In the genomic region with DNA sequence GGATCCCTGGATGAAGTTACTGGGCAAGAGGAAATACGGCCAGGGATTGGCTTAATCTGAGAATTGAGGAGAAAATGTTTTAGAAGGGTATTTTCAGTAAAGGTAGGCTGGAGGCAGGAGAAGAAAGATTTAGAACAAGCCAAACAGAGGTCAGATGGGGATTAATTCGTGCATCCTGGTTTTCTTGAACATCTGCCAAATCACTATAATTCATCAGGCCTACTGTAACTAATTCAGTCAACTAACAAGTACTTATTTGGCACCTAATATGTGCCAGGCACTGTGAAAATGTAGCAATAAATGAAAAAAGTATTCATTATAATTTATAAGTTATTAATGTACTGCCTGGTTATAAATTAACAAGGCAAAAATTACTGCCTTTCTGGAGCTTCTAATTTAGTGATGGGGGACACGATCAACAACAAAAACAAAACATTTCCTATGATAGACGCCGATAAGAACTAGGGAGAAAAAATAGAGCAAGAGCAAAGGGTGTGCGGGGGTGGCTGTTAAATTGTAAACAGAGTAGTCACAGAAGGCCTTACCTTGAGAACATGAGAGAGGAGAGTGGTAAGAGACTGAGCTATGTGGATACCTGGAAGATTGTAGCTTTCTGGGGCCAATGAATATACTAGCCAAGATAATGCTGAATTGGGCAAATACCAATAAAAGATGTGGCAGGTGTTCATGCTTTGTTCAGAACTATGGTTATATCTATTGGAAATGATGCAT, we compare ENCODE assay signal across 16 cellular contexts. TPM values are rescaled to one million over a fixed set of nuclear protein-coding genes. Genes with fewer than 3 reads are reported as not detected.
DNase-seq lines count a peak whose midpoint lies in the region; ATAC-seq, FAIRE-seq and TF ChIP-seq lines count a peak whose summit lies in the region.
"Had no signal": no experiment of that assay in that cellular context is flagged by ENCODE, and none has a peak within 500 bp of the region (broad histone marks: within the 10 kb centered on the region; RNA-seq: fewer than 3 reads in every experiment).

No MANE protein-coding gene starts in this region.

- no peak for ATAC-seq in central memory CD8-positive, alpha-beta T cell (replicated peaks; ENCODE audit: extremely low read depth, poor library complexity, severe bottlenecking)
- ATAC-seq in naive thymus-derived CD8-positive, alpha-beta T cell, result peak in 1 of 2 donors; percentile 40
- no peak for ATAC-seq in GM21825 (IDR thresholded peaks at IDR 0.05; ENCODE audit: unreplicated experiment)
- ATAC-seq: natural killer cell had no signal

- TF ChIP-seq POLR2A in H54 (IDR thresholded peaks at IDR 0.05; ENCODE audit: low read depth, low read length), result no peak

- peaks cover 2% of the 10 kb centered on the region for H3K36me3 Mint-ChIP-seq in central memory CD8-positive, alpha-beta T cell (ENCODE audit: insufficient read depth)
- H3K36me3 Mint-ChIP-seq in naive thymus-derived CD8-positive, alpha-beta T cell, result peaks cover 0 to 3% (median 3%) of the 10 kb centered on the region in 3 donors
- H3K36me3 Mint-ChIP-seq: natural killer cell had no signal

- H3K4me1 Mint-ChIP-seq in central memory CD8-positive, alpha-beta T cell, result peaks cover 12% of the 10 kb centered on the region
- peaks cover 23 to 41% (median 41%) of the 10 kb centered on the region in 4 donors for H3K4me1 Mint-ChIP-seq in naive thymus-derived CD8-positive, alpha-beta T cell
- H3K4me1 Mint-ChIP-seq: natural killer cell had no signal

- no peaks in the 10 kb centered on the region for H3K27me3 Mint-ChIP-seq in central memory CD8-positive, alpha-beta T cell
- H3K27me3 Mint-ChIP-seq in naive thymus-derived CD8-positive, alpha-beta T cell, result no peaks in the 10 kb centered on the region

- peak; percentile 19 for DNase-seq in DMS 273 (lab: John Stamatoyannopoulos, UW; ENCODE audit: unreplicated experiment)
- DNase-seq in DMS 273 treated with DMSO at 0.1 percent for 48 hours (lab: John Stamatoyannopoulos, UW), result no peak
- peak; percentile 47 for DNase-seq in NCI-H446 treated with DMSO at 0.1 percent for 48 hours (lab: John Stamatoyannopoulos, UW)
- no peak for DNase-seq in central memory CD8-positive, alpha-beta T cell (ENCODE audit: low spot score in 2 of 2)
- DNase-seq in naive thymus-derived CD8-positive, alpha-beta T cell, result no peak
- no peak for DNase-seq in H54 (ENCODE audit: insufficient read length, low spot score)
- no peak for DNase-seq in NCI-H1048 (lab: John Stamatoyannopoulos, UW)
- DNase-seq: 8988T, activated gamma-delta T cell, cortex of kidney, natural killer cell, NCI-H1092 treated with DMSO at 0.1 percent for 48 hours, SHP77, upper lobe of right lung had no signal

- no peak overlapping the region for H3K4me3 Mint-ChIP-seq in central memory CD8-positive, alpha-beta T cell
- H3K4me3 Mint-ChIP-seq in naive thymus-derived CD8-positive, alpha-beta T cell, result peak overlapping the region in 8 of 10 donors; percentile 1 to 65 (median 40)
- H3K4me3 Mint-ChIP-seq: natural killer cell had no signal

- FAIRE-seq in H54 (lab: Jason Lieb, UNC), result no peak
- FAIRE-seq: HTR-8/SVneo had no signal

- POLR2A ChIA-PET in naive thymus-derived CD8-positive, alpha-beta T cell (lab: Charles Lee), result interaction anchor here (1.1 kb wide), 1 partner anchor 9 kb away, joined by 3 read pairs; no protein-coding TSS in a partner anchor

- no peaks in the 10 kb centered on the region for H3K9me3 Mint-ChIP-seq in central memory CD8-positive, alpha-beta T cell
- peaks cover 0 to 9% (median 0%) of the 10 kb centered on the region in 9 donors for H3K9me3 Mint-ChIP-seq in naive thymus-derived CD8-positive, alpha-beta T cell
- H3K9me3 Mint-ChIP-seq: natural killer cell had no signal

- H3K27ac Mint-ChIP-seq in central memory CD8-positive, alpha-beta T cell (ENCODE audit: low read depth), result peak overlapping the region; percentile 63
- peak overlapping the region; percentile 87 to 97 (median 94) for H3K27ac Mint-ChIP-seq in naive thymus-derived CD8-positive, alpha-beta T cell

RNA-seq across cellular contexts. Expression of gene DUSP16, which starts 34.1 kb away (rescaled TPM):
- 10 to 100 TPM; 27.0 to 30.4 TPM for total RNA-seq in naive thymus-derived CD8-positive, alpha-beta T cell
- polyA plus RNA-seq in naive thymus-derived CD8-positive, alpha-beta T cell, result 1 to 10 TPM; 4.5 to 4.7 (median 4.6) TPM

Comparison
In these comparisons a context has a peak if more than half of its experiments do, and no peak if none do; other contexts are left out.
1. DNase-seq: peak in DMS 273 (single experiment) and NCI-H446 treated with DMSO at 0.1 percent for 48 hours (single experiment); none in DMS 273 treated with DMSO at 0.1 percent for 48 hours (single experiment), central memory CD8-positive, alpha-beta T cell (0 of 2), naive thymus-derived CD8-positive, alpha-beta T cell (0 of 10), H54 (single experiment) and NCI-H1048 (single experiment).